Comparison of ENCODE assay signal across 27 cellular contexts in genomic region chr9:104144336-104144735, GRCh38.
"Had no signal": no experiment of that assay in that cellular context is flagged by ENCODE, and none has a peak within 500 bp of the region (broad histone marks: within the 10 kb centered on the region; RNA-seq: fewer than 3 reads in every experiment).

No MANE protein-coding gene starts in this region.

- H3K9me3 ChIP-seq: adrenal gland, thoracic aorta had no signal

- H3K4me3 ChIP-seq: adrenal gland, lung, smooth muscle cell, thoracic aorta had no signal

- H3K27me3 Mint-ChIP-seq: activated B cell treated with CpG ODN at 0.5 μM for 24 hours; activated CD4-positive, alpha-beta T cell treated with anti-CD3 and anti-CD28 coated beads for 36 hours; activated naive CD8-positive, alpha-beta T cell; activated T-cell treated with anti-CD3 and anti-CD28 coated beads, Interleukin-2, amount 50 U/mL, for 24 hours; naive thymus-derived CD4-positive, alpha-beta T cell; stimulated activated naive B cell treated with anti-CD40 and anti-IgM and Interleukin-4, amounts not matched to agents 10 μg/mL and 1 μg/mL and 100 μg/mL, for 72 hours; T-cell; type B pancreatic cell had no signal

- H3K4me2 ChIP-seq: smooth muscle cell had no signal

- ATAC-seq: activated CD4-positive, alpha-beta T cell treated with anti-CD3 and anti-CD28 coated beads for 36 hours; foreskin keratinocyte; left lobe of liver; naive thymus-derived CD4-positive, alpha-beta T cell; sciatic nerve; stimulated activated naive B cell treated with anti-CD40 and anti-IgM and Interleukin-4, amounts not matched to agents 10 μg/mL and 1 μg/mL and 100 μg/mL, for 72 hours had no signal

- H3K4me3 Mint-ChIP-seq: activated B cell treated with CpG ODN at 0.5 μM for 24 hours; activated CD4-positive, alpha-beta T cell treated with anti-CD3 and anti-CD28 coated beads for 36 hours; activated naive CD8-positive, alpha-beta T cell; activated T-cell treated with anti-CD3 and anti-CD28 coated beads, Interleukin-2, amount 50 U/mL, for 24 hours; naive thymus-derived CD4-positive, alpha-beta T cell; neural crest cell; stimulated activated naive B cell treated with anti-CD40 and anti-IgM and Interleukin-4, amounts not matched to agents 10 μg/mL and 1 μg/mL and 100 μg/mL, for 72 hours; T-cell; T-helper 2 cell treated with Interferon-gamma antibody and Interleukin-4, amounts not matched to agents 5 μg/mL and 100 μg/mL, for 36 hours; type B pancreatic cell had no signal

- H3K4me1 ChIP-seq: adrenal gland, foreskin keratinocyte had no signal

- H3K27ac ChIP-seq: adrenal gland, foreskin keratinocyte, thoracic aorta had no signal

- DNase-seq: activated B cell treated with CpG ODN at 0.5 μM for 24 hours; activated CD4-positive, alpha-beta T cell treated with anti-CD3 and anti-CD28 coated beads for 36 hours; activated CD4-positive, alpha-beta T cell treated with anti-CD3 and anti-CD28 coated beads, Interleukin-2, amount 50 U/mL, for 4 hours; activated CD8-positive, alpha-beta memory T cell treated with anti-CD3 and anti-CD28 coated beads for 24 hours; activated CD8-positive, alpha-beta memory T cell treated with anti-CD3 and anti-CD28 coated beads, Interleukin-2, amount 50 U/mL, for 4 hours; activated naive CD4-positive, alpha-beta T cell; activated T-cell treated with anti-CD3 and anti-CD28 coated beads, Interleukin-2, amount 50 U/mL, for 24 hours; adrenal gland; naive thymus-derived CD4-positive, alpha-beta T cell; occipital lobe; posterior cingulate gyrus; stimulated activated CD4-positive, alpha-beta T cell treated with anti-CD3 and anti-CD28 coated beads, Interleukin-15, amount 100 ng/mL, for 24 hours; stimulated activated naive B cell treated with anti-CD40 and anti-IgM and Interleukin-4, amounts not matched to agents 10 μg/mL and 1 μg/mL and 100 μg/mL, for 72 hours; T-cell had no signal

- H3K9me3 Mint-ChIP-seq: activated B cell treated with CpG ODN at 0.5 μM for 24 hours; activated T-cell treated with anti-CD3 and anti-CD28 coated beads, Interleukin-2, amount 50 U/mL, for 24 hours; activated T-helper 2 cell treated with anti-CD3 and anti-CD28 coated beads, Interferon-gamma antibody, Interleukin-2, Interleukin-4, amounts not matched to agents 10 μg/mL and 5 μg/mL and 100 μg/mL, durations not matched to agents 14 hours and 24 hours and 36 hours; naive thymus-derived CD4-positive, alpha-beta T cell; stimulated activated naive B cell treated with anti-CD40 and anti-IgM and Interleukin-4, amounts not matched to agents 10 μg/mL and 1 μg/mL and 100 μg/mL, for 72 hours; T-cell; T-helper 2 cell treated with Interferon-gamma antibody and Interleukin-4, amounts not matched to agents 5 μg/mL and 100 μg/mL, for 36 hours; type B pancreatic cell had no signal

- H3K36me3 ChIP-seq: adrenal gland, thoracic aorta had no signal

- H3K27me3 ChIP-seq: adrenal gland, foreskin keratinocyte had no signal

- H3K27ac Mint-ChIP-seq: activated B cell treated with CpG ODN at 0.5 μM for 24 hours; activated CD4-positive, alpha-beta T cell treated with anti-CD3 and anti-CD28 coated beads for 36 hours; activated naive CD8-positive, alpha-beta T cell; activated T-cell treated with anti-CD3 and anti-CD28 coated beads, Interleukin-2, amount 50 U/mL, for 24 hours; naive thymus-derived CD4-positive, alpha-beta T cell; stimulated activated naive B cell treated with anti-CD40 and anti-IgM and Interleukin-4, amounts not matched to agents 10 μg/mL and 1 μg/mL and 100 μg/mL, for 72 hours; T-cell; T-helper 2 cell treated with Interferon-gamma antibody and Interleukin-4, amounts not matched to agents 5 μg/mL and 100 μg/mL, for 36 hours; type B pancreatic cell had no signal

- H3K4me1 Mint-ChIP-seq: activated B cell treated with CpG ODN at 0.5 μM for 24 hours; activated CD4-positive, alpha-beta T cell treated with anti-CD3 and anti-CD28 coated beads for 36 hours; neural crest cell; stimulated activated naive B cell treated with anti-CD40 and anti-IgM and Interleukin-4, amounts not matched to agents 10 μg/mL and 1 μg/mL and 100 μg/mL, for 72 hours had no signal

- FAIRE-seq: astrocyte, TTC549 had no signal
